In genomic region chr4:75990129-75990528, GRCh38 we compare ENCODE assay signal across 1 cellular context.
TF ChIP-seq lines count a peak whose summit lies in the region.

No MANE protein-coding gene starts in this region.

TF ChIP-seq in H1, 55 proteins besides CTCF, POLR2A, EP300 and RAD21:
- TF ChIP-seq SP2 (IDR thresholded peaks at IDR 0.05; ENCODE audit: low read length) (no peak), CEBPB (IDR thresholded peaks at IDR 0.05; ENCODE audit: low read depth, low read length) (no peak), NANOG (IDR thresholded peaks at IDR 0.05; ENCODE audit: insufficient read depth, low read depth, low read length, poor library complexity, severe bottlenecking) (no peak), RNF2 (IDR thresholded peaks at IDR 0.05; ENCODE audit: borderline replicate concordance, low read depth, low read length, missing control alignments, poor library complexity, severe bottlenecking) (no peak), SRF (IDR thresholded peaks at IDR 0.05; ENCODE audit: low read depth, low read length) (no peak), CBX8 (IDR thresholded peaks at IDR 0.05; ENCODE audit: borderline replicate concordance, low read depth, low read length) (no peak), TAF1 (IDR thresholded peaks at IDR 0.05; ENCODE audit: low read depth, low read length) (no peak), SUZ12 (IDR thresholded peaks at IDR 0.05; ENCODE audit: low read length) (no peak), NRF1 (IDR thresholded peaks at IDR 0.05; ENCODE audit: low read depth, low read length) (no peak), MAFK (IDR thresholded peaks at IDR 0.05; ENCODE audit: low read depth, low read length) (no peak), POU5F1 (IDR thresholded peaks at IDR 0.05; ENCODE audit: low read depth, low read length) (no peak)
